Comparison of ENCODE assay signal across 32 cellular contexts in genomic region chr12:124560519-124560918, GRCh38. TPM values are rescaled to one million over a fixed set of nuclear protein-coding genes. Genes with fewer than 3 reads are reported as not detected.
DNase-seq lines count a peak whose midpoint lies in the region; ATAC-seq and TF ChIP-seq lines count a peak whose summit lies in the region.
"Had no signal": no experiment of that assay in that cellular context is flagged by ENCODE, and none has a peak within 500 bp of the region (broad histone marks: within the 10 kb centered on the region; RNA-seq: fewer than 3 reads in every experiment).

No MANE protein-coding gene starts in this region.

- ATAC-seq in GM18867 (IDR thresholded peaks at IDR 0.05; ENCODE audit: unreplicated experiment) (no peak), HG03378 (IDR thresholded peaks at IDR 0.05; ENCODE audit: unreplicated experiment) (no peak)
- ATAC-seq: activated CD8-positive, alpha-beta T cell treated with anti-CD3 and anti-CD28 coated beads, Interleukin-2, amount 10 ng/mL, durations not matched to agents 7 days and 5 days; activated T-helper 17 cell treated with anti-CD3 and anti-CD28 coated beads, Interleukin-2, amount 50 U/mL, for 72 hours; body of pancreas; gastrocnemius medialis; GM12878; lower lobe of right lung; naive thymus-derived CD4-positive, alpha-beta T cell; Right ventricle myocardium inferior had no signal

- no peaks in the 10 kb centered on the region for H3K27me3 ChIP-seq in HUES64 (ENCODE audit: insufficient read depth, low read length)
- no peaks in the 10 kb centered on the region for H3K27me3 ChIP-seq in CD8-positive, alpha-beta memory T cell (ENCODE audit: insufficient read depth, low read length, poor library complexity, severe bottlenecking)
- H3K27me3 ChIP-seq: body of pancreas, dorsolateral prefrontal cortex, gastrocnemius medialis, hepatocyte, suprapubic skin had no signal

- peak; percentile 56 for DNase-seq in CD1c-positive myeloid dendritic cell (ENCODE audit: extremely low spot score)
- no peak for DNase-seq in osteocyte (ENCODE audit: extremely low spot score, unreplicated experiment)
- DNase-seq in NCI-H510A treated with DMSO at 0.1 percent for 48 hours (lab: John Stamatoyannopoulos, UW) = no peak
- no peak for DNase-seq in CD8-positive, alpha-beta memory T cell
- DNase-seq: activated CD8-positive, alpha-beta T cell treated with anti-CD3 and anti-CD28 coated beads, Interleukin-2, amount 10 ng/mL, durations not matched to agents 7 days and 5 days; activated naive CD4-positive, alpha-beta T cell treated with anti-CD3 and anti-CD28 coated beads, Interleukin-2, amount 50 U/mL, for 16 hours; body of pancreas; CD4-positive, alpha-beta memory T cell; cerebellar nuclear complex; dorsolateral prefrontal cortex; gastrocnemius medialis; lower lobe of right lung; midbrain; naive thymus-derived CD4-positive, alpha-beta T cell; NCI-H1105 treated with DMSO at 0.1 percent for 48 hours; NCI-H1930; NCI-H524 treated with DMSO at 0.1 percent for 48 hours; NK-92 treated with Interleukin-12 subunit alpha and Interleukin-12 subunit beta, amount 100 ng/mL, for 24 hours; nucleus accumbens; PC-9; stimulated activated naive B cell treated with anti-CD40 and anti-IgM and Interleukin-4, amounts not matched to agents 10 μg/mL and 1 μg/mL and 100 μg/mL, for 72 hours had no signal

- CTCF ChIA-PET in CD8-positive, alpha-beta memory T cell (lab: Charles Lee) = no interaction called here

- TF ChIP-seq CTCF in brain (conservative IDR thresholded peaks at IDR 0.05) = no peak
- TF ChIP-seq CTCF in osteocyte (IDR thresholded peaks at IDR 0.05) = no peak

- no peaks in the 10 kb centered on the region for H3K36me3 ChIP-seq in HUES64 (ENCODE audit: insufficient read depth, low read length)
- no peaks in the 10 kb centered on the region for H3K36me3 ChIP-seq in CD8-positive, alpha-beta memory T cell (ENCODE audit: insufficient read depth, low read length)
- H3K36me3 ChIP-seq: gastrocnemius medialis, lower lobe of right lung, suprapubic skin had no signal

- H3K9me3 Mint-ChIP-seq in brain = peaks cover 0 to 3% (median 0%) of the 10 kb centered on the region in 5 experiments
- H3K9me3 Mint-ChIP-seq in osteocyte (ENCODE audit: unreplicated experiment) = no peaks in the 10 kb centered on the region
- H3K9me3 Mint-ChIP-seq in CD8-positive, alpha-beta memory T cell = no peaks in the 10 kb centered on the region
- H3K9me3 Mint-ChIP-seq: activated T-helper 17 cell treated with anti-CD3 and anti-CD28 coated beads, Interleukin-2, amount 50 U/mL, for 72 hours; IgD-negative memory B cell; naive thymus-derived CD4-positive, alpha-beta T cell; T-helper 2 cell treated with Interferon-gamma antibody and Interleukin-4, amounts not matched to agents 5 μg/mL and 100 μg/mL, for 36 hours had no signal

- H3K27ac Mint-ChIP-seq in brain = peak overlapping the region in 4 of 5 experiments; percentile 39 to 93 (median 76)
- H3K27ac Mint-ChIP-seq in osteocyte (ENCODE audit: unreplicated experiment) = peak overlapping the region; percentile 65
- H3K27ac Mint-ChIP-seq in CD8-positive, alpha-beta memory T cell = no peak overlapping the region
- H3K27ac Mint-ChIP-seq: activated CD8-positive, alpha-beta T cell treated with anti-CD3 and anti-CD28 coated beads, Interleukin-2, amount 10 ng/mL, durations not matched to agents 7 days and 5 days; activated T-helper 17 cell treated with anti-CD3 and anti-CD28 coated beads, Interleukin-2, amount 50 U/mL, for 72 hours; T-helper 2 cell treated with Interferon-gamma antibody and Interleukin-4, amounts not matched to agents 5 μg/mL and 100 μg/mL, for 36 hours had no signal

- peak overlapping the region; percentile 51; the same call in 1 of the 2 replicates for H3K27ac ChIP-seq in HUES64 (ENCODE audit: low read depth, low read length)
- no peak overlapping the region for H3K27ac ChIP-seq in CD8-positive, alpha-beta memory T cell (ENCODE audit: low read depth, low read length)
- H3K27ac ChIP-seq: body of pancreas, gastrocnemius medialis, hepatocyte, lower lobe of right lung, PC-9, suprapubic skin had no signal

- H3K4me1 ChIP-seq in HUES64 (ENCODE audit: insufficient read depth, low read length) = peaks cover 39% of the 10 kb centered on the region
- peaks cover 15% of the 10 kb centered on the region for H3K4me1 ChIP-seq in CD8-positive, alpha-beta memory T cell (ENCODE audit: insufficient read depth, low read length)

- WGBS in HUES64 = 59% methylated on average over 15 of the region's 15 CpGs

- H3K9ac ChIP-seq in HUES64 (ENCODE audit: low read depth, low read length) = no peak overlapping the region; the same call in 1 of the 2 replicates

- H3K4me3 Mint-ChIP-seq in brain (peak overlapping the region in 3 of 5 experiments; percentile 41 to 63 (median 48)), osteocyte (ENCODE audit: unreplicated experiment) (no peak overlapping the region)
- H3K4me3 Mint-ChIP-seq in CD8-positive, alpha-beta memory T cell = peak overlapping the region in 1 of 7 donors; percentile 60
- H3K4me3 Mint-ChIP-seq: activated CD8-positive, alpha-beta T cell treated with anti-CD3 and anti-CD28 coated beads, Interleukin-2, amount 10 ng/mL, durations not matched to agents 7 days and 5 days; activated T-helper 17 cell treated with anti-CD3 and anti-CD28 coated beads, Interleukin-2, amount 50 U/mL, for 72 hours; CD4-positive, alpha-beta memory T cell; T-helper 2 cell treated with Interferon-gamma antibody and Interleukin-4, amounts not matched to agents 5 μg/mL and 100 μg/mL, for 36 hours had no signal

- no peaks in the 10 kb centered on the region for H3K9me3 ChIP-seq in HUES64 (ENCODE audit: insufficient read depth, low read depth, low read length)
- no peaks in the 10 kb centered on the region for H3K9me3 ChIP-seq in CD8-positive, alpha-beta memory T cell (ENCODE audit: low read length)
- H3K9me3 ChIP-seq: body of pancreas, gastrocnemius medialis, lower lobe of right lung, suprapubic skin had no signal

- H3K4me3 ChIP-seq in HUES64 (ENCODE audit: low read length) = 0 out of 2 replicates have a peak overlapping the region, but pooled peaks have one; percentile 14
- H3K4me3 ChIP-seq in CD8-positive, alpha-beta memory T cell (ENCODE audit: low read length) = no peak overlapping the region
- H3K4me3 ChIP-seq: body of pancreas, dorsolateral prefrontal cortex, gastrocnemius medialis, GM12878, hepatocyte, lower lobe of right lung, PC-9, suprapubic skin had no signal

- H3K36me3 Mint-ChIP-seq in brain = peaks cover 8% of the 10 kb centered on the region
- H3K36me3 Mint-ChIP-seq in osteocyte (ENCODE audit: unreplicated experiment) = no peaks in the 10 kb centered on the region
- H3K36me3 Mint-ChIP-seq in CD8-positive, alpha-beta memory T cell = peaks cover 0 to 5% (median 2%) of the 10 kb centered on the region in 3 donors

- peaks cover 72% of the 10 kb centered on the region for H3K4me1 Mint-ChIP-seq in brain
- H3K4me1 Mint-ChIP-seq in osteocyte (ENCODE audit: unreplicated experiment) = peaks cover 58% of the 10 kb centered on the region
- peaks cover 34 to 82% (median 52%) of the 10 kb centered on the region in 3 donors for H3K4me1 Mint-ChIP-seq in CD8-positive, alpha-beta memory T cell

- H3K27me3 Mint-ChIP-seq in brain = no peaks in the 10 kb centered on the region
- no peaks in the 10 kb centered on the region for H3K27me3 Mint-ChIP-seq in osteocyte (ENCODE audit: unreplicated experiment)
- H3K27me3 Mint-ChIP-seq in CD8-positive, alpha-beta memory T cell = no peaks in the 10 kb centered on the region
- H3K27me3 Mint-ChIP-seq: activated T-helper 17 cell treated with anti-CD3 and anti-CD28 coated beads, Interleukin-2, amount 50 U/mL, for 72 hours; CD4-positive, alpha-beta memory T cell; IgD-negative memory B cell; naive thymus-derived CD4-positive, alpha-beta T cell; stimulated activated naive B cell treated with anti-CD40 and anti-IgM and Interleukin-4, amounts not matched to agents 10 μg/mL and 1 μg/mL and 100 μg/mL, for 72 hours had no signal

- POLR2A ChIA-PET in CD8-positive, alpha-beta memory T cell (lab: Charles Lee) = no interaction called here

RNA-seq across cellular contexts. Expression of gene NCOR2, which starts 6.9 kb away (rescaled TPM):
- 103 TPM for polyA plus RNA-seq in HUES64 (2013, experiment 1 of 2)
- 118 TPM for polyA plus RNA-seq in HUES64 (2013, experiment 2 of 2)
- polyA plus RNA-seq in brain (ENCODE audit: insufficient read depth, low read depth, low replicate concordance) = 78.6 TPM
- total RNA-seq in osteocyte = 362 and 381 TPM in 2 replicates
- 10 to 100 TPM; 96.6 to 97.4 TPM for total RNA-seq in CD8-positive, alpha-beta memory T cell
- polyA plus RNA-seq in CD8-positive, alpha-beta memory T cell = 16.7 TPM

Comparison
In these comparisons a context has a peak if more than half of its experiments do, and no peak if none do; other contexts are left out.
1. H3K27ac Mint-ChIP-seq: peak in brain (4 of 5) and osteocyte (single experiment); none in CD8-positive, alpha-beta memory T cell (0 of 8).